In the genomic region with DNA sequence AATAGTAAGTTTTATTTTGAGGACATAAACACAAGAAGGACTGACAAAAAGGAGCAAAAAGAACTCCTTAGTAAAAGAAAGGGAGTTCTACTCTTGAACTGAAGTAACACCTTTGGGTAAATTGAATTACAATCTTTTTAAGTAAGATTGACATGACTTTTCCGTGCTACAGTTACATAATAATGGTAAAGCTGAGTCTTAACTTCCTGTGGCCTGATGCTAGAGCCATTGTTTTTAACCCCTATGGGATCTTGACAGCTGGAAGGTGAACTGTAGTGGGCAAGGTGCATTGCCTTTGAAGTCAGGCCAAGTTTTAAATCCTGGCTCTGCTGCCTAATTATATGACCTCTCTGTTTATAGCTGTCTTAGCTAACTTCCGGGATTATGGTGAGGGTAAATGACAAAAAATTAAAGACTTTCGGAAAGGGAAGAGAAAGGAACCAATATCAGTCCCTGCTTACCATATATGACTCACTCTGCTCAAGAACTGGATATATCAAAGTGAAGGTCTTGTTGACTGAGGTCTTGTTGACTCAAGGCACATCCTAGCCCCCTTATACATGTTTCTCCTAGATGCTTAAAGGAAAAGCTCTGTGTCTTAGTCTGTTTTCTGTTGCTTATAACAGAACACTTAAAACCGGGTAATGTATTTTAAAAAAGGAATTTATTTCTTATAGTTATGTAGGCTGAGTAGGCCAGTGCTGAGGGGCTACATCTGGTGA, we compare ENCODE assay signal across 1 cellular context.
TF ChIP-seq lines count a peak whose summit lies in the region.

No MANE protein-coding gene starts in this region.

TF ChIP-seq in GM12878, 131 proteins besides CTCF, POLR2A, EP300 and RAD21:
- TF ChIP-seq MTA3 (IDR thresholded peaks at IDR 0.05; ENCODE audit: borderline replicate concordance, low read length) (no peak), HDGF (IDR thresholded peaks at IDR 0.05) (no peak), RFX5 (IDR thresholded peaks at IDR 0.05; ENCODE audit: low read depth, low read length) (no peak), ZNF217 (IDR thresholded peaks at IDR 0.05) (no peak), HCFC1 (IDR thresholded peaks at IDR 0.05; ENCODE audit: low read length) (no peak)
- TF ChIP-seq, protein P1, sequence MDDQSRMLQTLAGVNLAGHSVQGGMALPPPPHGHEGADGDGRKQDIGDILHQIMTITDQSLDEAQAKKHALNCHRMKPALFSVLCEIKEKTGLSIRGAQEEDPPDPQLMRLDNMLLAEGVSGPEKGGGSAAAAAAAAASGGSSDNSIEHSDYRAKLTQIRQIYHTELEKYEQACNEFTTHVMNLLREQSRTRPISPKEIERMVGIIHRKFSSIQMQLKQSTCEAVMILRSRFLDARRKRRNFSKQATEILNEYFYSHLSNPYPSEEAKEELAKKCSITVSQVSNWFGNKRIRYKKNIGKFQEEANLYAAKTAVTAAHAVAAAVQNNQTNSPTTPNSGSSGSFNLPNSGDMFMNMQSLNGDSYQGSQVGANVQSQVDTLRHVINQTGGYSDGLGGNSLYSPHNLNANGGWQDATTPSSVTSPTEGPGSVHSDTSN (IDR thresholded peaks at IDR 0.05; ENCODE audit: insufficient replicate concordance, low read depth, low read length): no peak
TF ChIP-seq in GM12878: peak in this region for 0.
